25 cellular contexts compared by ENCODE assay signal in the genomic region with DNA sequence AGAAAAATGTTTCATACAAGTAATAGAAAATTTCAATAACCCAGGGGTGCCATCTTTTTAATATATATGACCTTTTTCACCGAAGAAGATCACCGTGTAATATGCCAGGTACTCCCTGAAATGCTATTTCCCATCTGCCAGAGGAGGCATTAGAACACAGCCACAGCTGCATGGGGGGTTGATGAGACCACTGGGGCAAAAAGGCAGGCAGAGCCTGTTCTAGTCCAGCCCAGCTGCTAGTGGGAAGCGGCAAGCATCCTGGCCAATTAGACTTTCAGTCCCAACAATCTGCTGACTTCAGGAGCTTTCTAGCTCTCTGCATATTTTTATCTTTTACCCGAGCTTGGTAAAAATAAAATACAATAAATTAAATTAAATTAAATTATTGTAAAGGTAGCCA.
"Had no signal": no experiment of that assay in that cellular context is flagged by ENCODE, and none has a peak within 500 bp of the region (broad histone marks: within the 10 kb centered on the region; RNA-seq: fewer than 3 reads in every experiment).

No MANE protein-coding gene starts in this region.

- H3K9me3 ChIP-seq: body of pancreas, gastrocnemius medialis, psoas muscle, right atrium auricular region, spleen, tibial nerve had no signal

- ATAC-seq: body of pancreas, gastrocnemius medialis, left colon, psoas muscle had no signal

- H3K79me2 ChIP-seq: hepatocyte, parathyroid adenoma had no signal

- H3K27ac ChIP-seq: body of pancreas, gastrocnemius medialis, hepatocyte, parathyroid adenoma, psoas muscle, right atrium auricular region, spleen, tibial nerve had no signal

- H3K4me2 ChIP-seq: hepatocyte had no signal

- H3K4me1 ChIP-seq: body of pancreas, gastrocnemius medialis, parathyroid adenoma, psoas muscle, right atrium auricular region, spleen, tibial nerve had no signal

- H3K27me3 Mint-ChIP-seq: activated naive CD8-positive, alpha-beta T cell; naive B cell had no signal

- H3K36me3 Mint-ChIP-seq: activated naive CD8-positive, alpha-beta T cell; immature natural killer cell; mesothelial cell of epicardium; naive B cell had no signal

- H3K36me3 ChIP-seq: gastrocnemius medialis, right atrium auricular region, spleen, tibial nerve had no signal

- H3K4me3 Mint-ChIP-seq: activated naive CD8-positive, alpha-beta T cell; immature natural killer cell; mesothelial cell of epicardium; naive B cell had no signal

- H3K27me3 ChIP-seq: body of pancreas, gastrocnemius medialis, hepatocyte, right atrium auricular region, spleen, tibial nerve had no signal

- H2AFZ ChIP-seq: hepatocyte, parathyroid adenoma had no signal

- H3K9ac ChIP-seq: parathyroid adenoma had no signal

- H3K27ac Mint-ChIP-seq: activated naive CD8-positive, alpha-beta T cell; immature natural killer cell; mesothelial cell of epicardium; naive B cell had no signal

- H3K4me3 ChIP-seq: body of pancreas, gastrocnemius medialis, hepatocyte, psoas muscle, right atrium auricular region, spleen, tibial nerve had no signal

- DNase-seq: activated CD4-positive, alpha-beta T cell treated with anti-CD3 and anti-CD28 coated beads for 48 hours; activated CD4-positive, alpha-beta T cell treated with anti-CD3 and anti-CD28 coated beads, Interleukin-2, amount 50 U/mL, for 48 hours; activated CD8-positive, alpha-beta memory T cell treated with anti-CD3 and anti-CD28 coated beads for 24 hours; activated effector memory CD4-positive, alpha-beta T cell treated with Interleukin-2 at 50 U/mL for 16 hours; activated naive CD4-positive, alpha-beta T cell treated with Interleukin-2 at 50 U/mL for 16 hours; aorta; body of pancreas; dermis blood vessel endothelial cell; effector CD4-positive, alpha-beta T cell; gastrocnemius medialis; immature natural killer cell; kidney; left colon; mammary epithelial cell; naive B cell; occipital lobe; psoas muscle; spleen; stimulated activated naive CD4-positive, alpha-beta T cell had no signal

- H3K4me1 Mint-ChIP-seq: immature natural killer cell, mesothelial cell of epicardium, naive B cell had no signal
